9 cellular contexts compared by ENCODE assay signal in the genomic region with DNA sequence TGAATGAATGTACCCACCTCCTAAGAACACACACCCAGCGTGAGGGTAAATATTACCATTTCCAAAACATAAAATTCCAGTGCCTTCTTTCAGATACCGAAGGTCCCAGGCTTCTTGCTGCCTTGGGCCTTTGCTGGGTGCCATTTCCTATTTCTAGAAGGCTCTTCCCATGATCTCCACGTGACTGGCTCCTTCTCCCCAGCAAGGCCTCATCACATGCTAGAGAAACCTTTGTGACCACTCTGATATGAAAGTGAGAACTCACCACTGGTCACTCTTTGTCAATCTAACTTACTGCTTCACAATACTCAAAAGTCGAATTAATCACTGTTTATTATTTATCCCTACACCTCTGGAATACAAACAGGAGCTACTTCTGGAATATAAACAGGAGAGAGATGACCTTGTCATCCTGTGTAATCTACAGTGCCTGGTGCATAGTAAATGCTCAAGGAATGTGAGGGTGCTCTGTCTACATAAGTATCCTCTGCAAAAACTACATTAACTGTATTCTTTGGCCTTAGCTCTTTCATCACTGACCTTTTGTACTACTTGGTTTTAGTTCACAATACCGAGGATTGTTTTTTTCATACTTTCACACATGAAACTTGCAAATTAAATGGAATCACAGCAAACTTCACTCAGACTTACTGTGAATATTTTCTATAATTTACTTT. TPM values are rescaled to one million over a fixed set of nuclear protein-coding genes. Genes with fewer than 3 reads are reported as not detected.
DNase-seq lines count a peak whose midpoint lies in the region; ATAC-seq and TF ChIP-seq lines count a peak whose summit lies in the region.
"Had no signal": no experiment of that assay in that cellular context is flagged by ENCODE, and none has a peak within 500 bp of the region (broad histone marks: within the 10 kb centered on the region; RNA-seq: fewer than 3 reads in every experiment).

No MANE protein-coding gene starts in this region.

- ATAC-seq in activated T-cell treated with anti-CD3 and anti-CD28 coated beads, Interleukin-2, amount 50 U/mL, for 4 hours = no peak
- ATAC-seq in activated CD8-positive, alpha-beta T cell treated with anti-CD3 and anti-CD28 coated beads for 36 hours = no peak

- 54 to 56% methylated on average over 5 of the region's 5 CpGs for WGBS in thyroid gland, 2 donors

- H3K36me3 Mint-ChIP-seq in activated T-cell treated with anti-CD3 and anti-CD28 coated beads, Interleukin-2, amount 50 U/mL, for 4 hours (ENCODE audit: insufficient read depth) = peaks cover 13% of the 10 kb centered on the region
- peaks cover 3% of the 10 kb centered on the region for H3K36me3 Mint-ChIP-seq in activated CD8-positive, alpha-beta T cell treated with anti-CD3 and anti-CD28 coated beads for 36 hours (ENCODE audit: low read depth)

- H3K4me1 ChIP-seq in thyroid gland = peaks cover 20 to 40% of the 10 kb centered on the region in 2 donors

- intact Hi-C loops in activated CD8-positive, alpha-beta T cell treated with anti-CD3 and anti-CD28 coated beads for 36 hours (cut with micrococcal nuclease) = no loop called here
- intact Hi-C loops in thyroid gland (cut with DNase I) = no loop called here

- DNase-seq in activated T-cell treated with anti-CD3 and anti-CD28 coated beads, Interleukin-2, amount 50 U/mL, for 4 hours = no peak
- DNase-seq in activated T-cell treated with anti-CD3 and anti-CD28 coated beads for 4 hours (no peak), kidney glomerular epithelial cell (lab: John Stamatoyannopoulos, UW) (peak; percentile 2), thyroid gland (peak in 1 of 2 donors; percentile 14)
- no peak for DNase-seq in activated CD8-positive, alpha-beta T cell treated with anti-CD3 and anti-CD28 coated beads for 36 hours
- no peak for DNase-seq in stimulated activated CD4-positive, alpha-beta T cell treated with anti-CD3 and anti-CD28 coated beads, Interleukin-15, amount 100 ng/mL, for 24 hours
- DNase-seq in activated CD4-positive, CD25-positive, alpha-beta regulatory T cell treated with anti-CD3 and anti-CD28 coated beads, Interleukin-2, amount 50 U/mL, for 72 hours = no peak
- DNase-seq in stimulated activated CD4-positive, alpha-beta T cell treated with anti-CD3 and anti-CD28 coated beads, Interleukin-4, amount 100 ng/mL, for 1 hour = no peak

- H3K27me3 ChIP-seq in thyroid gland = no peaks in the 10 kb centered on the region

- peak overlapping the region in 1 of 3 donors; percentile 57 for H3K4me3 ChIP-seq in thyroid gland (replicated peaks in 1 of 3)

- peaks cover 55% of the 10 kb centered on the region for H3K4me1 Mint-ChIP-seq in activated T-cell treated with anti-CD3 and anti-CD28 coated beads, Interleukin-2, amount 50 U/mL, for 4 hours (ENCODE audit: low read depth)
- peaks cover 35% of the 10 kb centered on the region for H3K4me1 Mint-ChIP-seq in activated CD8-positive, alpha-beta T cell treated with anti-CD3 and anti-CD28 coated beads for 36 hours (ENCODE audit: low read depth)

- TF ChIP-seq CTCF in activated CD8-positive, alpha-beta T cell treated with anti-CD3 and anti-CD28 coated beads for 36 hours (IDR thresholded peaks at IDR 0.05) = no peak
- TF ChIP-seq CTCF in thyroid gland (IDR thresholded peaks at IDR 0.05) = no peak

- TF ChIP-seq POLR2A in thyroid gland (IDR thresholded peaks at IDR 0.05) = no peak

- H3K9me3 ChIP-seq in thyroid gland = no peaks in the 10 kb centered on the region

- H3K27ac Mint-ChIP-seq in activated CD8-positive, alpha-beta T cell treated with anti-CD3 and anti-CD28 coated beads for 36 hours = no peak overlapping the region

- H3K36me3 ChIP-seq in thyroid gland = no peaks in the 10 kb centered on the region

- H3K4me3 Mint-ChIP-seq in activated T-cell treated with anti-CD3 and anti-CD28 coated beads, Interleukin-2, amount 50 U/mL, for 4 hours = peak overlapping the region; percentile 93
- H3K4me3 Mint-ChIP-seq in activated CD8-positive, alpha-beta T cell treated with anti-CD3 and anti-CD28 coated beads for 36 hours = peak overlapping the region; percentile 89

- H3K27me3 Mint-ChIP-seq in activated T-cell treated with anti-CD3 and anti-CD28 coated beads, Interleukin-2, amount 50 U/mL, for 4 hours (ENCODE audit: low read depth) = no peaks in the 10 kb centered on the region
- H3K27me3 Mint-ChIP-seq in activated CD8-positive, alpha-beta T cell treated with anti-CD3 and anti-CD28 coated beads for 36 hours = no peaks in the 10 kb centered on the region

- CTCF ChIA-PET in activated CD8-positive, alpha-beta T cell treated with anti-CD3 and anti-CD28 coated beads for 36 hours (lab: Charles Lee) = interaction anchor here (0.8 to 2.9 kb wide), 2 partner anchors 27 to 232 kb away, joined by 3 to 21 read pairs; no protein-coding TSS in a partner anchor

- POLR2A ChIA-PET in activated CD8-positive, alpha-beta T cell treated with anti-CD3 and anti-CD28 coated beads for 36 hours (lab: Charles Lee) = interaction anchor here (1.9 kb wide), 1 partner anchor 304 kb away, joined by 7 read pairs; the partner anchor contains the start of gene RPS12

- H3K27ac ChIP-seq in thyroid gland = peak overlapping the region; percentile 77 to 96 (median 94)

- no peaks in the 10 kb centered on the region for H3K9me3 Mint-ChIP-seq in activated T-cell treated with anti-CD3 and anti-CD28 coated beads, Interleukin-2, amount 50 U/mL, for 4 hours
- H3K9me3 Mint-ChIP-seq in activated CD8-positive, alpha-beta T cell treated with anti-CD3 and anti-CD28 coated beads for 36 hours = no peaks in the 10 kb centered on the region

RNA-seq across cellular contexts. Expression of gene STX7, which starts 1.6 kb away (rescaled TPM):
- total RNA-seq in activated T-cell treated with anti-CD3 and anti-CD28 coated beads, Interleukin-2, amount 50 U/mL, for 4 hours = 10 to 100 TPM in 1 of 3 donors, 1 to 10 TPM in 2; 6.7 to 11.0 (median 7.9) TPM
- 10 to 100 TPM; 11.8 to 15.1 TPM for total RNA-seq in activated CD8-positive, alpha-beta T cell treated with anti-CD3 and anti-CD28 coated beads for 36 hours
- 10 to 100 TPM; 45.7 to 70.6 (median 53.2) TPM for total RNA-seq in thyroid gland

RNA-seq across cellular contexts. Expression of gene TAAR9, which starts 26.8 kb away (rescaled TPM):
- not detected for total RNA-seq in activated T-cell treated with anti-CD3 and anti-CD28 coated beads, Interleukin-2, amount 50 U/mL, for 4 hours
- total RNA-seq in activated CD8-positive, alpha-beta T cell treated with anti-CD3 and anti-CD28 coated beads for 36 hours = not detected
- total RNA-seq in thyroid gland = not detected
- total RNA-seq: Daoy had no signal

RNA-seq across cellular contexts. Expression of gene TAAR8, which starts 41.2 kb away (rescaled TPM):
- total RNA-seq in activated T-cell treated with anti-CD3 and anti-CD28 coated beads, Interleukin-2, amount 50 U/mL, for 4 hours = not detected
- not detected for total RNA-seq in activated CD8-positive, alpha-beta T cell treated with anti-CD3 and anti-CD28 coated beads for 36 hours
- total RNA-seq in thyroid gland = not detected
- total RNA-seq: Daoy had no signal

RNA-seq across cellular contexts. Expression of gene TAAR6, which starts 58.8 kb away (rescaled TPM):
- not detected for total RNA-seq in activated T-cell treated with anti-CD3 and anti-CD28 coated beads, Interleukin-2, amount 50 U/mL, for 4 hours
- total RNA-seq in activated CD8-positive, alpha-beta T cell treated with anti-CD3 and anti-CD28 coated beads for 36 hours = not detected
- not detected for total RNA-seq in thyroid gland
- total RNA-seq: Daoy had no signal
